Comparison of ENCODE assay signal across 15 cellular contexts in genomic region chr17:69492410-69493071, GRCh38.
DNase-seq lines count a peak whose midpoint lies in the region; ATAC-seq and TF ChIP-seq lines count a peak whose summit lies in the region.
"Had no signal": no experiment of that assay in that cellular context is flagged by ENCODE, and none has a peak within 500 bp of the region (broad histone marks: within the 10 kb centered on the region; RNA-seq: fewer than 3 reads in every experiment).

No MANE protein-coding gene starts in this region.

- TF ChIP-seq POLR2A in breast epithelium (IDR thresholded peaks at IDR 0.05) (no peak), upper lobe of left lung (IDR thresholded peaks at IDR 0.05) (no peak), erythroblast (IDR thresholded peaks at IDR 0.05; ENCODE audit: low read length) (no peak)

- no peak for TF ChIP-seq EP300 in upper lobe of left lung (IDR thresholded peaks at IDR 0.05)

- BruUV-seq in MCF 10A (replicated peaks; lab: Mats Ljungman, UMichigan) = no TSS peak

- no peaks in the 10 kb centered on the region for H3K27me3 ChIP-seq in breast epithelium
- no peaks in the 10 kb centered on the region for H3K27me3 ChIP-seq in upper lobe of left lung

- POLR2A ChIA-PET in MCF 10A (lab: Yijun Ruan, JAX) = interaction anchor here (0.5 to 2.3 kb wide), 2 partner anchors 13 to 1499 kb away, joined by 5 to 7 read pairs; no protein-coding TSS in a partner anchor
- POLR2A ChIA-PET in WTC11 (lab: Charles Lee) = interaction anchor here (0.6 kb wide), 1 partner anchor 9 kb away, joined by 3 read pairs; no protein-coding TSS in a partner anchor

- 82 to 92% methylated on average over 3 of the region's 3 CpGs for WGBS in upper lobe of left lung, 2 donors

- H3K4me3 Mint-ChIP-seq in MCF 10A (ENCODE audit: unreplicated experiment) (no peak overlapping the region), WTC11 (no peak overlapping the region)
- no peak overlapping the region for H3K4me3 Mint-ChIP-seq in stimulated activated naive B cell treated with anti-CD40 and anti-IgM and Interleukin-4, amounts not matched to agents 10 μg/mL and 1 μg/mL and 100 μg/mL, for 72 hours
- H3K4me3 Mint-ChIP-seq: central memory CD8-positive, alpha-beta T cell; natural killer cell treated with Interleukin-12 subunit alpha and Interleukin-12 subunit beta and Interleukin-15 and Interleukin-18, amount 100 ng/mL, for 72 hours had no signal

- H3K4me1 Mint-ChIP-seq in MCF 10A (ENCODE audit: insufficient read depth, unreplicated experiment) (peaks cover 14% of the 10 kb centered on the region), WTC11 (peaks cover 34% of the 10 kb centered on the region)
- H3K4me1 Mint-ChIP-seq in stimulated activated naive B cell treated with anti-CD40 and anti-IgM and Interleukin-4, amounts not matched to agents 10 μg/mL and 1 μg/mL and 100 μg/mL, for 72 hours = peaks cover 8 to 13% of the 10 kb centered on the region in 2 donors

- H3K27ac ChIP-seq in breast epithelium (no peak overlapping the region), upper lobe of left lung (no peak overlapping the region)
- H3K27ac ChIP-seq: thoracic aorta had no signal

- H3K27ac Mint-ChIP-seq in MCF 10A (ENCODE audit: low read depth, unreplicated experiment) (peak overlapping the region; percentile 35), WTC11 (peak overlapping the region; percentile 39)
- H3K27ac Mint-ChIP-seq in stimulated activated naive B cell treated with anti-CD40 and anti-IgM and Interleukin-4, amounts not matched to agents 10 μg/mL and 1 μg/mL and 100 μg/mL, for 72 hours = peak overlapping the region; percentile 11
- H3K27ac Mint-ChIP-seq: natural killer cell treated with Interleukin-12 subunit alpha and Interleukin-12 subunit beta and Interleukin-15 and Interleukin-18, amount 100 ng/mL, for 72 hours had no signal

- intact Hi-C loops in MCF 10A (cut with micrococcal nuclease) (no loop called here), breast epithelium (cut with DNase I; ENCODE audit: low total_unique reads) (no loop called here)

- TF ChIP-seq CTCF in MCF 10A (IDR thresholded peaks at IDR 0.05; ENCODE audit: unreplicated experiment) (no peak), breast epithelium (IDR thresholded peaks at IDR 0.05) (no peak), WTC11 (IDR thresholded peaks at IDR 0.05) (no peak), upper lobe of left lung (IDR thresholded peaks at IDR 0.05) (no peak)

- DNase-seq in MCF 10A (ENCODE audit: unreplicated experiment) (peak; percentile 78), breast epithelium (ENCODE audit: low spot score in 2 of 2) (no peak), WTC11 (ENCODE audit: low spot score) (peak; percentile 59), glomerular visceral epithelial cell (ENCODE audit: extremely low spot score) (peak; percentile 76), upper lobe of left lung (no peak), erythroblast (lab: John Stamatoyannopoulos, UW) (no peak)
- DNase-seq in stimulated activated naive B cell treated with anti-CD40 and anti-IgM and Interleukin-4, amounts not matched to agents 10 μg/mL and 1 μg/mL and 100 μg/mL, for 72 hours = no peak
- no peak for DNase-seq in activated CD4-positive, CD25-positive, alpha-beta regulatory T cell (lab: John Stamatoyannopoulos, UW)
- DNase-seq: Kasumi-1; NCI-H69; stimulated activated CD4-positive, alpha-beta T cell treated with anti-CD3 and anti-CD28 coated beads, Interleukin-4, amount 100 ng/mL, for 24 hours; T-helper 2 cell had no signal

- H3K27me3 Mint-ChIP-seq in MCF 10A (ENCODE audit: insufficient read depth, unreplicated experiment) (no peaks in the 10 kb centered on the region), WTC11 (ENCODE audit: low read depth) (no peaks in the 10 kb centered on the region)
- H3K27me3 Mint-ChIP-seq in stimulated activated naive B cell treated with anti-CD40 and anti-IgM and Interleukin-4, amounts not matched to agents 10 μg/mL and 1 μg/mL and 100 μg/mL, for 72 hours = peaks cover 0 to 7% of the 10 kb centered on the region in 2 donors
- H3K27me3 Mint-ChIP-seq: central memory CD8-positive, alpha-beta T cell; natural killer cell treated with Interleukin-12 subunit alpha and Interleukin-12 subunit beta and Interleukin-15 and Interleukin-18, amount 100 ng/mL, for 72 hours had no signal

- no peaks in the 10 kb centered on the region for H3K36me3 Mint-ChIP-seq in MCF 10A (ENCODE audit: insufficient read depth, unreplicated experiment)
- H3K36me3 Mint-ChIP-seq in WTC11 = no peaks in the 10 kb centered on the region
- peaks cover 2 to 12% of the 10 kb centered on the region in 2 donors for H3K36me3 Mint-ChIP-seq in stimulated activated naive B cell treated with anti-CD40 and anti-IgM and Interleukin-4, amounts not matched to agents 10 μg/mL and 1 μg/mL and 100 μg/mL, for 72 hours
- H3K36me3 Mint-ChIP-seq: natural killer cell treated with Interleukin-12 subunit alpha and Interleukin-12 subunit beta and Interleukin-15 and Interleukin-18, amount 100 ng/mL, for 72 hours had no signal

- H3K9me3 Mint-ChIP-seq in MCF 10A (ENCODE audit: unreplicated experiment) (no peaks in the 10 kb centered on the region), WTC11 (no peaks in the 10 kb centered on the region)
- H3K9me3 Mint-ChIP-seq in stimulated activated naive B cell treated with anti-CD40 and anti-IgM and Interleukin-4, amounts not matched to agents 10 μg/mL and 1 μg/mL and 100 μg/mL, for 72 hours = peaks cover 7 to 17% of the 10 kb centered on the region in 2 donors
- H3K9me3 Mint-ChIP-seq: central memory CD8-positive, alpha-beta T cell; natural killer cell treated with Interleukin-12 subunit alpha and Interleukin-12 subunit beta and Interleukin-15 and Interleukin-18, amount 100 ng/mL, for 72 hours had no signal

- H3K4me1 ChIP-seq in breast epithelium = no peaks in the 10 kb centered on the region
- no peaks in the 10 kb centered on the region for H3K4me1 ChIP-seq in upper lobe of left lung

- H3K4me3 ChIP-seq in breast epithelium = no peak overlapping the region
- H3K4me3 ChIP-seq in upper lobe of left lung = no peak overlapping the region
- H3K4me3 ChIP-seq: thoracic aorta had no signal

- ATAC-seq in WTC11 (peak; percentile 99), upper lobe of left lung (ENCODE audit: low FRiP score in 2 of 2) (no peak)
- ATAC-seq in stimulated activated naive B cell treated with anti-CD40 and anti-IgM and Interleukin-4, amounts not matched to agents 10 μg/mL and 1 μg/mL and 100 μg/mL, for 72 hours (replicated peaks) = no peak
- ATAC-seq: natural killer cell treated with Interleukin-12 subunit alpha and Interleukin-12 subunit beta and Interleukin-15 and Interleukin-18, amount 100 ng/mL, for 72 hours had no signal

- H3K36me3 ChIP-seq in breast epithelium = no peaks in the 10 kb centered on the region
- H3K36me3 ChIP-seq in upper lobe of left lung = no peaks in the 10 kb centered on the region
- H3K36me3 ChIP-seq: thoracic aorta had no signal

- H3K9me3 ChIP-seq in breast epithelium = no peaks in the 10 kb centered on the region
- no peaks in the 10 kb centered on the region for H3K9me3 ChIP-seq in upper lobe of left lung
- H3K9me3 ChIP-seq: thoracic aorta had no signal

- CTCF ChIA-PET in MCF 10A (lab: Yijun Ruan, JAX) = interaction anchor here (1.3 kb wide), 2 partner anchors 12 to 34 kb away, joined by 4 to 5 read pairs; no protein-coding TSS in a partner anchor
- CTCF ChIA-PET in WTC11 (lab: Charles Lee) = interaction anchor here (1.0 kb wide), 4 partner anchors 10 to 115 kb away, joined by 3 to 8 read pairs (median 3); partner anchors contain the start of gene MAP2K6

TF ChIP-seq in WTC11, 78 proteins besides CTCF, POLR2A, EP300 and RAD21 (continues in another document):
- TF ChIP-seq ZNF317 (CRISPR knock-in tag; IDR thresholded peaks at IDR 0.05; ENCODE audit: borderline replicate concordance, low read depth) = no peak
- TF ChIP-seq ZBTB43 (CRISPR knock-in tag; IDR thresholded peaks at IDR 0.05) = no peak
- no peak for TF ChIP-seq GABPB1 (CRISPR knock-in tag; IDR thresholded peaks at IDR 0.05)
- TF ChIP-seq IRF2 (CRISPR knock-in tag; IDR thresholded peaks at IDR 0.05; ENCODE audit: borderline replicate concordance, low read depth) = no peak
- no peak for TF ChIP-seq ELF4 (CRISPR knock-in tag; IDR thresholded peaks at IDR 0.05; ENCODE audit: low read depth)
- no peak for TF ChIP-seq EMX1 (CRISPR knock-in tag; IDR thresholded peaks at IDR 0.05)
- TF ChIP-seq GRHL2 (CRISPR knock-in tag; IDR thresholded peaks at IDR 0.05; ENCODE audit: insufficient replicate concordance, severe bottlenecking) = no peak
- TF ChIP-seq STAT6 (CRISPR knock-in tag; conservative IDR thresholded peaks at IDR 0.05; ENCODE audit: low read depth) = no peak
- no peak for TF ChIP-seq ZNF219 (CRISPR knock-in tag; IDR thresholded peaks at IDR 0.05; ENCODE audit: borderline replicate concordance)
- TF ChIP-seq TEAD1 (CRISPR knock-in tag; IDR thresholded peaks at IDR 0.05) = no peak
- no peak for TF ChIP-seq CBFB (CRISPR knock-in tag; IDR thresholded peaks at IDR 0.05; ENCODE audit: low read depth)

Comparison
In these comparisons a context has a peak if more than half of its experiments do, and no peak if none do; other contexts are left out.
1. DNase-seq: peak in MCF 10A (single experiment), WTC11 (single experiment) and glomerular visceral epithelial cell (single experiment); none in breast epithelium (0 of 2), stimulated activated naive B cell treated with anti-CD40 and anti-IgM and Interleukin-4, amounts not matched to agents 10 μg/mL and 1 μg/mL and 100 μg/mL, for 72 hours (single experiment), activated CD4-positive, CD25-positive, alpha-beta regulatory T cell (0 of 4), upper lobe of left lung (0 of 2) and erythroblast (0 of 2).
2. Peak in every context shown above with its lines, with median percentiles within 50 percentile points of each other: H3K27ac Mint-ChIP-seq.